8 cellular contexts compared by ENCODE assay signal in genomic region chr10:11823122-11823988, GRCh38. TPM values are rescaled to one million over a fixed set of nuclear protein-coding genes. Genes with fewer than 3 reads are reported as not detected.
A peak's percentile ranks its signal among the peaks of the same experiment; 100 is the strongest.
DNase-seq lines count a peak whose midpoint lies in the region; ATAC-seq lines count a peak whose summit lies in the region.

Gene PROSER2, plus strand, starts transcription at chr10:11823356. Its CDS starts 28,722 bp downstream, at chr10:11852078.

- DNase-seq in EL, result peak; percentile 63
- peak; percentile 10 for DNase-seq in T-helper 2 cell treated with Interferon-gamma antibody and Interleukin-4, amounts not matched to agents 5 μg/mL and 100 μg/mL, for 36 hours (ENCODE audit: low spot score)
- no peak for DNase-seq in central memory CD8-positive, alpha-beta T cell (ENCODE audit: low spot score in 2 of 2)
- peak; percentile 31 to 73 for DNase-seq in left colon
- peak in 2 of 3 experiments; percentile 22 to 51 for DNase-seq in stimulated activated CD4-positive, alpha-beta T cell treated with anti-CD3 and anti-CD28 coated beads, TNF-alpha, amount 100 ng/mL, for 24 hours (ENCODE audit: low read depth in 3 of 3)
- no peak for DNase-seq in NCI-H2171 (lab: John Stamatoyannopoulos, UW)

- peaks cover 59% of the 10 kb centered on the region for H3K27me3 Mint-ChIP-seq in T-helper 2 cell treated with Interferon-gamma antibody and Interleukin-4, amounts not matched to agents 5 μg/mL and 100 μg/mL, for 36 hours (ENCODE audit: low read depth)
- peaks cover 82% of the 10 kb centered on the region for H3K27me3 Mint-ChIP-seq in central memory CD8-positive, alpha-beta T cell

- ATAC-seq in HG03432 (IDR thresholded peaks at IDR 0.05; ENCODE audit: unreplicated experiment) (peak; percentile 73), left colon (peak; percentile 96), GM18870 (IDR thresholded peaks at IDR 0.05; ENCODE audit: unreplicated experiment) (no peak)
- ATAC-seq in central memory CD8-positive, alpha-beta T cell (replicated peaks; ENCODE audit: extremely low read depth, poor library complexity, severe bottlenecking), result peak; percentile 40

- H3K4me3 Mint-ChIP-seq in T-helper 2 cell treated with Interferon-gamma antibody and Interleukin-4, amounts not matched to agents 5 μg/mL and 100 μg/mL, for 36 hours, result peak within 1 kb of the TSS; percentile 75
- H3K4me3 Mint-ChIP-seq in central memory CD8-positive, alpha-beta T cell, result peak within 1 kb of the TSS; percentile 27

- intact Hi-C loops in left colon (cut with DNase I, micrococcal nuclease), result no loop called here

- H3K9me3 Mint-ChIP-seq in T-helper 2 cell treated with Interferon-gamma antibody and Interleukin-4, amounts not matched to agents 5 μg/mL and 100 μg/mL, for 36 hours, result no peaks in the 10 kb centered on the region
- no peaks in the 10 kb centered on the region for H3K9me3 Mint-ChIP-seq in central memory CD8-positive, alpha-beta T cell

- H3K27ac Mint-ChIP-seq in T-helper 2 cell treated with Interferon-gamma antibody and Interleukin-4, amounts not matched to agents 5 μg/mL and 100 μg/mL, for 36 hours, result no peak within 1 kb of the TSS
- no peak within 1 kb of the TSS for H3K27ac Mint-ChIP-seq in central memory CD8-positive, alpha-beta T cell (ENCODE audit: low read depth)

- H3K36me3 Mint-ChIP-seq in T-helper 2 cell treated with Interferon-gamma antibody and Interleukin-4, amounts not matched to agents 5 μg/mL and 100 μg/mL, for 36 hours (ENCODE audit: low read depth), result no peaks in the 10 kb centered on the region
- peaks cover 4% of the 10 kb centered on the region for H3K36me3 Mint-ChIP-seq in central memory CD8-positive, alpha-beta T cell (ENCODE audit: insufficient read depth)

- peaks cover 8% of the 10 kb centered on the region for H3K4me1 Mint-ChIP-seq in T-helper 2 cell treated with Interferon-gamma antibody and Interleukin-4, amounts not matched to agents 5 μg/mL and 100 μg/mL, for 36 hours (ENCODE audit: low read depth)
- H3K4me1 Mint-ChIP-seq in central memory CD8-positive, alpha-beta T cell, result peaks cover 8% of the 10 kb centered on the region

RNA-seq across cellular contexts. Expression of gene PROSER2, which starts in this region (rescaled TPM):
- total RNA-seq in left colon, result 10 to 100 TPM; 10.3 to 11.3 TPM

Comparison
In these comparisons a context has a peak if more than half of its experiments do, and no peak if none do; other contexts are left out.
1. DNase-seq: peak in EL (single experiment), T-helper 2 cell treated with Interferon-gamma antibody and Interleukin-4, amounts not matched to agents 5 μg/mL and 100 μg/mL, for 36 hours (single experiment), left colon (2 of 2) and stimulated activated CD4-positive, alpha-beta T cell treated with anti-CD3 and anti-CD28 coated beads, TNF-alpha, amount 100 ng/mL, for 24 hours (2 of 3); none in central memory CD8-positive, alpha-beta T cell (0 of 2) and NCI-H2171 (single experiment).